ENCODE assay signal across 24 cellular contexts in genomic region chr22:34976886-34977285, GRCh38.
DNase-seq lines count a peak whose midpoint lies in the region; ATAC-seq and TF ChIP-seq lines count a peak whose summit lies in the region.
"Had no signal": no experiment of that assay in that cellular context is flagged by ENCODE, and none has a peak within 500 bp of the region (broad histone marks: within the 10 kb centered on the region; RNA-seq: fewer than 3 reads in every experiment).

No MANE protein-coding gene starts in this region.

- no peak overlapping the region for H2BK120ac ChIP-seq in mesendoderm (ENCODE audit: low read depth, low read length)

- no peak overlapping the region for H3K4me3 ChIP-seq in mesendoderm (ENCODE audit: low read length)
- H3K4me3 ChIP-seq in SJCRH30: no peak overlapping the region
- H3K4me3 ChIP-seq: BLaER1, GM12878 had no signal

- H3K9me3 Mint-ChIP-seq in natural killer cell treated with Interleukin-12 subunit alpha and Interleukin-12 subunit beta and Interleukin-15 and Interleukin-18, amount 100 ng/mL, for 72 hours: no peaks in the 10 kb centered on the region
- H3K9me3 Mint-ChIP-seq in type B pancreatic cell: peaks cover 4% of the 10 kb centered on the region

- no peaks in the 10 kb centered on the region for H3K36me3 Mint-ChIP-seq in natural killer cell treated with Interleukin-12 subunit alpha and Interleukin-12 subunit beta and Interleukin-15 and Interleukin-18, amount 100 ng/mL, for 72 hours
- H3K36me3 Mint-ChIP-seq in type B pancreatic cell: no peaks in the 10 kb centered on the region
- H3K36me3 Mint-ChIP-seq: CD14-positive monocyte; CD4-positive, alpha-beta memory T cell; CD4-positive, CD25-positive, alpha-beta regulatory T cell had no signal

- H3K23ac ChIP-seq in mesendoderm (ENCODE audit: low read length): no peak overlapping the region

- no peak overlapping the region for H2BK15ac ChIP-seq in mesendoderm (replicated peaks; ENCODE audit: low read depth)

- no CpG with 5 or more reads among the region's 2 CpGs for WGBS in mesendoderm (ENCODE audit: extremely low coverage, insufficient coverage, low lambda C conversion rate)

- H3K36me3 ChIP-seq in mesendoderm (ENCODE audit: control insufficient read depth, insufficient read depth, low read length): no peaks in the 10 kb centered on the region
- no peaks in the 10 kb centered on the region for H3K36me3 ChIP-seq in SJCRH30
- H3K36me3 ChIP-seq: BE2C, BLaER1 had no signal

- no peaks in the 10 kb centered on the region for H3K9me3 ChIP-seq in SJCRH30 (replicated peaks)
- H3K9me3 ChIP-seq: BE2C, Caco-2 had no signal

- H3K27me3 ChIP-seq in mesendoderm (ENCODE audit: insufficient read depth, low read length, poor library complexity): no peaks in the 10 kb centered on the region
- no peaks in the 10 kb centered on the region for H3K27me3 ChIP-seq in SJCRH30
- H3K27me3 ChIP-seq: BE2C, BLaER1 had no signal

- no peak overlapping the region for H3K4me3 Mint-ChIP-seq in natural killer cell treated with Interleukin-12 subunit alpha and Interleukin-12 subunit beta and Interleukin-15 and Interleukin-18, amount 100 ng/mL, for 72 hours
- no peak overlapping the region for H3K4me3 Mint-ChIP-seq in type B pancreatic cell
- H3K4me3 Mint-ChIP-seq: CD14-positive monocyte; CD4-positive, alpha-beta memory T cell; CD4-positive, CD25-positive, alpha-beta regulatory T cell had no signal

- no peak overlapping the region for H2AK5ac ChIP-seq in mesendoderm (ENCODE audit: low read length)

- H2BK5ac ChIP-seq in mesendoderm (ENCODE audit: low read length): no peak overlapping the region

- peaks cover 5 to 8% of the 10 kb centered on the region in 2 donors for H3K27me3 Mint-ChIP-seq in natural killer cell treated with Interleukin-12 subunit alpha and Interleukin-12 subunit beta and Interleukin-15 and Interleukin-18, amount 100 ng/mL, for 72 hours
- H3K27me3 Mint-ChIP-seq in type B pancreatic cell: no peaks in the 10 kb centered on the region

- H3K4me1 ChIP-seq in mesendoderm (ENCODE audit: control insufficient read depth, low read depth, low read length): peaks cover 9% of the 10 kb centered on the region
- peaks cover 13% of the 10 kb centered on the region for H3K4me1 ChIP-seq in SJCRH30
- H3K4me1 ChIP-seq: BE2C, BLaER1, Caco-2 had no signal

- no peak overlapping the region for H3K56ac ChIP-seq in mesendoderm (ENCODE audit: low read length)

- no peak overlapping the region for H3K9ac ChIP-seq in mesendoderm (ENCODE audit: low read length)
- H3K9ac ChIP-seq: BLaER1 had no signal

- H3K79me2 ChIP-seq in mesendoderm (ENCODE audit: control insufficient read depth, insufficient read depth, low read length): no peaks in the 10 kb centered on the region

- no peak overlapping the region for H3K4ac ChIP-seq in mesendoderm (ENCODE audit: low read depth, low read length)

- no peak overlapping the region for H4K8ac ChIP-seq in mesendoderm (ENCODE audit: low read depth, low read length)

- no peak overlapping the region for H3K27ac Mint-ChIP-seq in natural killer cell treated with Interleukin-12 subunit alpha and Interleukin-12 subunit beta and Interleukin-15 and Interleukin-18, amount 100 ng/mL, for 72 hours
- no peak overlapping the region for H3K27ac Mint-ChIP-seq in type B pancreatic cell
- H3K27ac Mint-ChIP-seq: CD14-positive monocyte; CD4-positive, CD25-positive, alpha-beta regulatory T cell had no signal

- H3K27ac ChIP-seq in mesendoderm (ENCODE audit: low read depth, low read length): no peak overlapping the region
- no peak overlapping the region for H3K27ac ChIP-seq in SJCRH30
- H3K27ac ChIP-seq: BLaER1 had no signal

- peak overlapping the region; percentile 32 for H3K18ac ChIP-seq in mesendoderm (ENCODE audit: low read length)

- no peak overlapping the region for H4K5ac ChIP-seq in mesendoderm (ENCODE audit: low read length)

- DNase-seq in NCI-H69 (lab: John Stamatoyannopoulos, UW) (peak; percentile 7), mesendoderm (no peak), renal cortical epithelial cell (ENCODE audit: low read depth) (peak; percentile 84), SJCRH30 (no peak), NCI-H146 treated with DMSO at 0.1 percent for 48 hours (lab: John Stamatoyannopoulos, UW; ENCODE audit: unreplicated experiment) (no peak), type B pancreatic cell (ENCODE audit: extremely low spot score, unreplicated experiment) (no peak)
- no peak for DNase-seq in natural killer cell treated with Interleukin-12 subunit alpha and Interleukin-12 subunit beta and Interleukin-15 and Interleukin-18, amount 100 ng/mL, for 72 hours (ENCODE audit: low spot score)
- DNase-seq: 8988T; ACHN; BE2C; C1 segment of cervical spinal cord; Caco-2; CD4-positive, alpha-beta memory T cell; CD4-positive, CD25-positive, alpha-beta regulatory T cell; DMS 273 treated with DMSO at 0.1 percent for 48 hours; DMS153; DMS53; DMS79; DND-41; EL; GDM1 had no signal

- H3K4me1 Mint-ChIP-seq in natural killer cell treated with Interleukin-12 subunit alpha and Interleukin-12 subunit beta and Interleukin-15 and Interleukin-18, amount 100 ng/mL, for 72 hours (ENCODE audit: low read depth in 2 of 2): no peaks in the 10 kb centered on the region
- H3K4me1 Mint-ChIP-seq in type B pancreatic cell (ENCODE audit: unreplicated experiment): no peaks in the 10 kb centered on the region
- H3K4me1 Mint-ChIP-seq: CD14-positive monocyte; CD4-positive, alpha-beta memory T cell; CD4-positive, CD25-positive, alpha-beta regulatory T cell had no signal

- H3K79me1 ChIP-seq in mesendoderm (ENCODE audit: low read length): no peaks in the 10 kb centered on the region

- no peak overlapping the region for H3K4me2 ChIP-seq in mesendoderm (ENCODE audit: low read length)
- H3K4me2 ChIP-seq: BLaER1 had no signal

- ATAC-seq in natural killer cell treated with Interleukin-12 subunit alpha and Interleukin-12 subunit beta and Interleukin-15 and Interleukin-18, amount 100 ng/mL, for 72 hours: no peak
- ATAC-seq: GM12878 had no signal

- TF ChIP-seq CTCF in type B pancreatic cell (conservative IDR thresholded peaks at IDR 0.05): no peak

Comparison
In these comparisons a context has a peak if more than half of its experiments do, and no peak if none do; other contexts are left out.
1. DNase-seq: peak in NCI-H69 (single experiment) and renal cortical epithelial cell (single experiment); none in mesendoderm (single experiment), natural killer cell treated with Interleukin-12 subunit alpha and Interleukin-12 subunit beta and Interleukin-15 and Interleukin-18, amount 100 ng/mL, for 72 hours (single experiment), SJCRH30 (0 of 2), NCI-H146 treated with DMSO at 0.1 percent for 48 hours (single experiment) and type B pancreatic cell (single experiment).